In the genomic region with DNA sequence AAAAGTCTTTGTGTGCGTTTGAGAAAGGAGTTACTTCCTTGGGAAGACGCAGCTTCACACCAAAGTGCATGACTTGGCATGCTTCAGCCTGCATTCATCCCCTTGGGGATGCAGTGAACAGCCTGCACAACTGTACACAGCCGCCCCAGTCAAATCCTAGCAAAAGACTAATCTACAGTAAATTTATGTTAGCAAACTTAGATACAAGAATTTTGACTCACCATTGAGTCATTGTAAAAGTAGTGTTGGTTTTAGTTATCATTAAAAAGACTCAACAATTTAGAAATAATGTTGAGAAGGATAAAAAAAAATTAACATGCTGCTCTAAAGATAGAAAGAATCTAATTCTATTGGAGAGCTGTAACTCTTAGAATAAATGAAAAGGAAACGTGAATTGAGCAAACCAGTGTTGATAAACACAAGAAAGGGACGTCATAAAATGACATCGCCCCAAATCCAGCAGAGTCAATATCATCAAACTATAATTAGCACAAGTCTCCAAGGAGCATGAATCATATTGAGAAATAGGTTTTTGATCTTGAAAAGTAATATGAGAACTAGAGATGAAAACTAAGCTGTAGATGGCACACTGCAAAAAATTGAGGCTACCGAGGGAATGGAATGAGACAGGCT, we compare ENCODE assay signal across 1 cellular context.
TF ChIP-seq lines count a peak whose summit lies in the region.

No MANE protein-coding gene starts in this region.

TF ChIP-seq in SK-N-SH treated with all-trans-retinoic acid at 6 μM for 48 hours, 23 proteins besides CTCF, POLR2A, EP300 and RAD21 (continued from another document):
- TF ChIP-seq, protein P1, sequence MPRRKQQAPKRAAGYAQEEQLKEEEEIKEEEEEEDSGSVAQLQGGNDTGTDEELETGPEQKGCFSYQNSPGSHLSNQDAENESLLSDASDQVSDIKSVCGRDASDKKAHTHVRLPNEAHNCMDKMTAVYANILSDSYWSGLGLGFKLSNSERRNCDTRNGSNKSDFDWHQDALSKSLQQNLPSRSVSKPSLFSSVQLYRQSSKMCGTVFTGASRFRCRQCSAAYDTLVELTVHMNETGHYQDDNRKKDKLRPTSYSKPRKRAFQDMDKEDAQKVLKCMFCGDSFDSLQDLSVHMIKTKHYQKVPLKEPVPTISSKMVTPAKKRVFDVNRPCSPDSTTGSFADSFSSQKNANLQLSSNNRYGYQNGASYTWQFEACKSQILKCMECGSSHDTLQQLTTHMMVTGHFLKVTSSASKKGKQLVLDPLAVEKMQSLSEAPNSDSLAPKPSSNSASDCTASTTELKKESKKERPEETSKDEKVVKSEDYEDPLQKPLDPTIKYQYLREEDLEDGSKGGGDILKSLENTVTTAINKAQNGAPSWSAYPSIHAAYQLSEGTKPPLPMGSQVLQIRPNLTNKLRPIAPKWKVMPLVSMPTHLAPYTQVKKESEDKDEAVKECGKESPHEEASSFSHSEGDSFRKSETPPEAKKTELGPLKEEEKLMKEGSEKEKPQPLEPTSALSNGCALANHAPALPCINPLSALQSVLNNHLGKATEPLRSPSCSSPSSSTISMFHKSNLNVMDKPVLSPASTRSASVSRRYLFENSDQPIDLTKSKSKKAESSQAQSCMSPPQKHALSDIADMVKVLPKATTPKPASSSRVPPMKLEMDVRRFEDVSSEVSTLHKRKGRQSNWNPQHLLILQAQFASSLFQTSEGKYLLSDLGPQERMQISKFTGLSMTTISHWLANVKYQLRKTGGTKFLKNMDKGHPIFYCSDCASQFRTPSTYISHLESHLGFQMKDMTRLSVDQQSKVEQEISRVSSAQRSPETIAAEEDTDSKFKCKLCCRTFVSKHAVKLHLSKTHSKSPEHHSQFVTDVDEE (CRISPR knock-in tag; IDR thresholded peaks at IDR 0.05), result no peak
- no peak for TF ChIP-seq ZNF70 (CRISPR knock-in tag; IDR thresholded peaks at IDR 0.05)
